Comparison of ENCODE assay signal across 16 cellular contexts in genomic region chr3:72340056-72340455, GRCh38.
DNase-seq lines count a peak whose midpoint lies in the region; FAIRE-seq and TF ChIP-seq lines count a peak whose summit lies in the region.
"Had no signal": no experiment of that assay in that cellular context is flagged by ENCODE, and none has a peak within 500 bp of the region (broad histone marks: within the 10 kb centered on the region; RNA-seq: fewer than 3 reads in every experiment).

No MANE protein-coding gene starts in this region.

- no peak overlapping the region for H3K4ac ChIP-seq in trophoblast cell (ENCODE audit: low read depth, low read length)

- no peaks in the 10 kb centered on the region for H3K9me3 Mint-ChIP-seq in astrocyte (ENCODE audit: unreplicated experiment)
- H3K9me3 Mint-ChIP-seq: CD14-positive monocyte; CD8-positive, alpha-beta memory T cell had no signal

- H3K4me1 ChIP-seq in astrocyte (ENCODE audit: insufficient read depth, low read length) (peaks cover 36% of the 10 kb centered on the region), trophoblast cell (ENCODE audit: control insufficient read depth in 1 of 2, insufficient read depth in 2 of 2, low read length in 2 of 2) (peaks cover 15 to 26% of the 10 kb centered on the region in 2 experiments)

- H3K18ac ChIP-seq in trophoblast cell (ENCODE audit: low read length) = no peak overlapping the region

- no peak overlapping the region for H4K8ac ChIP-seq in trophoblast cell (ENCODE audit: low read depth, low read length)

- H2AFZ ChIP-seq in astrocyte (ENCODE audit: low read depth, low read length) (no peak overlapping the region), trophoblast cell (ENCODE audit: insufficient read depth, low read length, poor library complexity) (no peak overlapping the region)
- H2AFZ ChIP-seq: GM23248 had no signal

- FAIRE-seq in astrocyte (lab: Jason Lieb, UNC) = no peak
- FAIRE-seq: A204.1 had no signal

- peak overlapping the region; percentile 26 for H3K27ac Mint-ChIP-seq in astrocyte (ENCODE audit: unreplicated experiment)
- H3K27ac Mint-ChIP-seq: B cell; CD8-positive, alpha-beta memory T cell had no signal

- no peak overlapping the region for H4K12ac ChIP-seq in trophoblast cell (ENCODE audit: low read depth, low read length)

- peak; percentile 44 for DNase-seq in activated effector memory CD4-positive, alpha-beta T cell treated with anti-CD3 and anti-CD28 coated beads, Interleukin-2, amount 50 U/mL, for 16 hours
- no peak for DNase-seq in activated effector memory CD4-positive, alpha-beta T cell treated with Interleukin-2 at 50 U/mL for 16 hours
- DNase-seq in astrocyte (ENCODE audit: low read depth) = no peak
- DNase-seq in trophoblast cell = no peak
- DNase-seq in MV-4-11 (lab: John Stamatoyannopoulos, UW) = no peak
- DNase-seq in SW 1271 (lab: John Stamatoyannopoulos, UW) = no peak
- no peak for DNase-seq in EL
- DNase-seq: Caco-2; CD8-positive, alpha-beta memory T cell; DMS53; GM23248; H7 had no signal

- peaks cover 8% of the 10 kb centered on the region for H3K79me1 ChIP-seq in trophoblast cell (ENCODE audit: low read length)

- peaks cover 8% of the 10 kb centered on the region for H3K4me1 Mint-ChIP-seq in astrocyte (ENCODE audit: low read depth, unreplicated experiment)

- no peak overlapping the region for H3K4me3 Mint-ChIP-seq in astrocyte (ENCODE audit: unreplicated experiment)
- H3K4me3 Mint-ChIP-seq: B cell; CD14-positive monocyte; CD8-positive, alpha-beta memory T cell had no signal

- no peaks in the 10 kb centered on the region for H4K20me1 ChIP-seq in astrocyte (ENCODE audit: insufficient read depth, low read length)

- no peaks in the 10 kb centered on the region for H3K36me3 ChIP-seq in astrocyte (ENCODE audit: insufficient read depth, low read length)
- H3K36me3 ChIP-seq in trophoblast cell (ENCODE audit: control insufficient read depth in 1 of 2, insufficient read depth in 2 of 2, low read length in 2 of 2) = no peaks in the 10 kb centered on the region

- no peaks in the 10 kb centered on the region for H3K27me3 Mint-ChIP-seq in astrocyte (ENCODE audit: low read depth, unreplicated experiment)
- H3K27me3 Mint-ChIP-seq: CD8-positive, alpha-beta memory T cell had no signal

- H3K9ac ChIP-seq in astrocyte (ENCODE audit: low read length) = no peak overlapping the region
- no peak overlapping the region for H3K9ac ChIP-seq in trophoblast cell (ENCODE audit: low read length)

- H2AK5ac ChIP-seq in trophoblast cell (ENCODE audit: low read length) = no peak overlapping the region

- no peak overlapping the region for H2BK5ac ChIP-seq in trophoblast cell (ENCODE audit: low read depth, low read length, poor library complexity)

- TF ChIP-seq CTCF in astrocyte (IDR thresholded peaks at IDR 0.05; ENCODE audit: insufficient read depth, low read depth, low read length) = no peak

- H2BK120ac ChIP-seq in trophoblast cell (ENCODE audit: insufficient read depth, low read length, poor library complexity) = peak overlapping the region; percentile 26

- H3K36me3 Mint-ChIP-seq in astrocyte (ENCODE audit: low read depth, unreplicated experiment) = no peaks in the 10 kb centered on the region
- H3K36me3 Mint-ChIP-seq: CD14-positive monocyte; CD8-positive, alpha-beta memory T cell had no signal

- H3K4me3 ChIP-seq in astrocyte (ENCODE audit: insufficient read depth, low read depth, low read length) = no peak overlapping the region
- H3K4me3 ChIP-seq in trophoblast cell (ENCODE audit: low read depth, low read length) = no peak overlapping the region
- H3K4me3 ChIP-seq: GM23248 had no signal

- no peak overlapping the region for H3K23ac ChIP-seq in trophoblast cell (ENCODE audit: low read length)

- H2BK12ac ChIP-seq in trophoblast cell (ENCODE audit: low read length) = peak overlapping the region; percentile 46

- H3K14ac ChIP-seq in trophoblast cell (ENCODE audit: low read length) = no peak overlapping the region

- H3K27ac ChIP-seq in astrocyte (ENCODE audit: low read depth, low read length) (no peak overlapping the region), trophoblast cell (ENCODE audit: low read depth, low read length) (no peak overlapping the region)
- H3K27ac ChIP-seq: HL-60 had no signal

- H3K9me3 ChIP-seq in astrocyte (ENCODE audit: insufficient read depth, low read depth, low read length) (peaks cover 18% of the 10 kb centered on the region), trophoblast cell (ENCODE audit: insufficient read depth, low read depth, low read length) (peaks cover 14% of the 10 kb centered on the region)
- H3K9me3 ChIP-seq: Caco-2 had no signal

- no peaks in the 10 kb centered on the region for H3K27me3 ChIP-seq in astrocyte (ENCODE audit: insufficient read depth, low read length)
- no peaks in the 10 kb centered on the region for H3K27me3 ChIP-seq in trophoblast cell (ENCODE audit: insufficient read depth, low read length)

- H3K79me2 ChIP-seq in astrocyte (ENCODE audit: insufficient read depth, low read length) (no peaks in the 10 kb centered on the region), trophoblast cell (ENCODE audit: control insufficient read depth, insufficient read depth, low read length, poor library complexity) (peaks cover 4% of the 10 kb centered on the region)

- H3K4me2 ChIP-seq in astrocyte (ENCODE audit: low read length) (no peak overlapping the region), trophoblast cell (ENCODE audit: low read length) (no peak overlapping the region)

- H4K91ac ChIP-seq in trophoblast cell (ENCODE audit: low read depth, low read length) = no peak overlapping the region

- WGBS in trophoblast cell (ENCODE audit: extremely low coverage, insufficient coverage, insufficient read length) = no CpG with 5 or more reads among the region's 9 CpGs
